Comparison of ENCODE assay signal across 8 cellular contexts in genomic region chr9:131237931-131238401, GRCh38. TPM values are rescaled to one million over a fixed set of nuclear protein-coding genes. Genes with fewer than 3 reads are reported as not detected.
DNase-seq lines count a peak whose midpoint lies in the region; ATAC-seq and TF ChIP-seq lines count a peak whose summit lies in the region.

No MANE protein-coding gene starts in this region.

- peaks cover 17% of the 10 kb centered on the region for H3K4me1 Mint-ChIP-seq in activated B cell treated with CpG ODN at 0.5 μM for 24 hours

- H3K27ac ChIP-seq in left lung, result peak overlapping the region; percentile 62 to 83

- peaks cover 19 to 31% of the 10 kb centered on the region in 2 donors for H3K4me1 ChIP-seq in left lung

- TF ChIP-seq CTCF in activated B cell treated with CpG ODN at 0.5 μM for 24 hours (IDR thresholded peaks at IDR 0.05) (no peak), cardiac fibroblast (IDR thresholded peaks at IDR 0.05; ENCODE audit: low read depth, low read length) (no peak), left lung (IDR thresholded peaks at IDR 0.05) (no peak)

- peak; percentile 71 for ATAC-seq in GM21576 (IDR thresholded peaks at IDR 0.05; ENCODE audit: unreplicated experiment)
- ATAC-seq in activated B cell treated with CpG ODN at 0.5 μM for 24 hours (ENCODE audit: low read depth), result peak; percentile 97
- peak; percentile 88 for ATAC-seq in left lung
- ATAC-seq in HG03039 (IDR thresholded peaks at IDR 0.05; ENCODE audit: unreplicated experiment), result no peak

- H3K36me3 Mint-ChIP-seq in activated B cell treated with CpG ODN at 0.5 μM for 24 hours (ENCODE audit: low read depth), result peaks cover 29% of the 10 kb centered on the region

- H3K4me3 ChIP-seq in MG63 (no peak overlapping the region), cardiac fibroblast (replicated peaks in 1 of 2; ENCODE audit: low read depth in 2 of 2, low read length in 2 of 2) (no peak overlapping the region), left lung (peak overlapping the region in 1 of 2 donors; percentile 17)

- peak overlapping the region; percentile 96 for H3K27ac Mint-ChIP-seq in activated B cell treated with CpG ODN at 0.5 μM for 24 hours

- CTCF ChIA-PET in activated B cell treated with CpG ODN at 0.5 μM for 24 hours (lab: Charles Lee), result interaction anchor here (0.5 to 1.7 kb wide), 4 partner anchors 39 to 160 kb away, joined by 3 to 5 read pairs (median 4); partner anchors contain the start of gene FAM78A

- H3K27me3 Mint-ChIP-seq in activated B cell treated with CpG ODN at 0.5 μM for 24 hours, result no peaks in the 10 kb centered on the region

- H3K9me3 Mint-ChIP-seq in activated B cell treated with CpG ODN at 0.5 μM for 24 hours, result peaks cover 3% of the 10 kb centered on the region

- DNase-seq in EL (peak; percentile 70), MG63 (peak; percentile 80), activated B cell treated with CpG ODN at 0.5 μM for 24 hours (peak; percentile 58), cardiac fibroblast (ENCODE audit: low read depth in 2 of 2) (peak; percentile 80 to 84), left lung (peak; percentile 81 to 91)
- peak; percentile 77 to 83 for DNase-seq in stimulated activated CD4-positive, alpha-beta T cell treated with anti-CD3 and anti-CD28 coated beads, Interleukin-4, amount 100 ng/mL, for 48 hours (ENCODE audit: low read depth in 2 of 2)

- peak overlapping the region; percentile 87 for H3K4me3 Mint-ChIP-seq in activated B cell treated with CpG ODN at 0.5 μM for 24 hours

- intact Hi-C loops in activated B cell treated with CpG ODN at 0.5 μM for 24 hours (cut with micrococcal nuclease), result loop anchor here (1.0 to 10.0 kb wide), 3 partner anchors 14 to 97 kb away; no protein-coding TSS in a partner anchor
- intact Hi-C loops in left lung (cut with DNase I), result no loop called here

- H3K27me3 ChIP-seq in MG63 (no peaks in the 10 kb centered on the region), left lung (no peaks in the 10 kb centered on the region)

- H3K9me3 ChIP-seq in MG63 (no peaks in the 10 kb centered on the region), left lung (peaks cover 0 to 2% of the 10 kb centered on the region in 2 donors)

- H3K36me3 ChIP-seq in MG63 (peaks cover 10% of the 10 kb centered on the region; the same call in 1 of the 2 replicates), left lung (peaks cover 0 to 28% of the 10 kb centered on the region in 2 donors)

- POLR2A ChIA-PET in activated B cell treated with CpG ODN at 0.5 μM for 24 hours (lab: Charles Lee), result interaction anchor here (0.6 to 7.4 kb wide), 10 partner anchors 9 to 1170 kb away, joined by 3 to 128 read pairs (median 8); partner anchors contain the start of genes FAM78A and NUP214

RNA-seq across cellular contexts. Expression of gene FAM78A, which starts 38.3 kb away (rescaled TPM):
- total RNA-seq in MG63 (2014; rRNA removed; shearing (Covaris generic); ENCODE audit: low replicate concordance), result 0.64 and 0.82 TPM in 2 replicates
- total RNA-seq in activated B cell treated with CpG ODN at 0.5 μM for 24 hours, result 20.6 and 22.9 TPM in 2 replicates
- 10 to 100 TPM in 1 of 2 donors, 1 to 10 TPM in 1; 7.8 to 18.1 TPM for total RNA-seq in left lung

RNA-seq across cellular contexts. Expression of gene PLPP7, which starts 51.6 kb away (rescaled TPM):
- total RNA-seq in MG63 (2014; rRNA removed; shearing (Covaris generic); ENCODE audit: low replicate concordance), result 8.1 and 16.3 TPM in 2 replicates
- total RNA-seq in activated B cell treated with CpG ODN at 0.5 μM for 24 hours (0.39 and 0.53 TPM in 2 replicates), left lung (1 to 10 TPM; 1.6 to 2.3 TPM)
